In genomic region chr1:224498574-224499170, GRCh38 we compare ENCODE assay signal across 8 cellular contexts.
DNase-seq lines count a peak whose midpoint lies in the region; ATAC-seq and TF ChIP-seq lines count a peak whose summit lies in the region.

No MANE protein-coding gene starts in this region.

- H3K9me2 ChIP-seq in PC-3 (replicated peaks; ENCODE audit: low read length) = no peaks in the 10 kb centered on the region

- H3K36me3 Mint-ChIP-seq in activated CD8-positive, alpha-beta memory T cell treated with anti-CD3 and anti-CD28 coated beads, Interleukin-2, amount 10 ng/mL, durations not matched to agents 7 days and 5 days = peaks cover 8% of the 10 kb centered on the region
- peaks cover 14% of the 10 kb centered on the region for H3K36me3 Mint-ChIP-seq in nephron progenitor cell (ENCODE audit: low read depth)

- DNase-seq in activated CD8-positive, alpha-beta memory T cell treated with anti-CD3 and anti-CD28 coated beads, Interleukin-2, amount 10 ng/mL, durations not matched to agents 7 days and 5 days = peak; percentile 58
- no peak for DNase-seq in activated CD8-positive, alpha-beta memory T cell treated with anti-CD3 and anti-CD28 coated beads, Interleukin-2, amount 50 U/mL, for 48 hours
- DNase-seq in PC-3 = peak; percentile 94
- peak; percentile 83 for DNase-seq in dermis blood vessel endothelial cell
- DNase-seq in nephron progenitor cell = no peak
- no peak for DNase-seq in stimulated activated naive CD4-positive, alpha-beta T cell treated with Interleukin-2 at 50 U/mL for 16 hours (lab: John Stamatoyannopoulos, UW)
- no peak for DNase-seq in activated CD8-positive, alpha-beta memory T cell treated with anti-CD3 and anti-CD28 coated beads, Interleukin-2, amount 50 U/mL, for 4 hours
- no peak for DNase-seq in SIG-M5 treated with dmso at 0.1 percent for 504 hours (lab: John Stamatoyannopoulos, UW; ENCODE audit: unreplicated experiment)

- peak overlapping the region; percentile 52 for H3K4me3 Mint-ChIP-seq in activated CD8-positive, alpha-beta memory T cell treated with anti-CD3 and anti-CD28 coated beads, Interleukin-2, amount 10 ng/mL, durations not matched to agents 7 days and 5 days
- no peak overlapping the region for H3K4me3 Mint-ChIP-seq in nephron progenitor cell

- peak overlapping the region; percentile 62 for H2AFZ ChIP-seq in PC-3 (ENCODE audit: low read length)

- intact Hi-C loops in PC-3 (cut with micrococcal nuclease) = loop anchor here (1.0 kb wide), 1 partner anchor 44 kb away; no protein-coding TSS in a partner anchor

- H3K27ac ChIP-seq in PC-3 (ENCODE audit: low read length) = peak overlapping the region; percentile 89

- peaks cover 5% of the 10 kb centered on the region; the same call in 1 of the 2 replicates for H3K9me3 ChIP-seq in PC-3 (ENCODE audit: low read length)

- H3K9me3 Mint-ChIP-seq in activated CD8-positive, alpha-beta memory T cell treated with anti-CD3 and anti-CD28 coated beads, Interleukin-2, amount 10 ng/mL, durations not matched to agents 7 days and 5 days (ENCODE audit: low read depth) = no peaks in the 10 kb centered on the region
- peaks cover 21% of the 10 kb centered on the region for H3K9me3 Mint-ChIP-seq in nephron progenitor cell

- H3K36me3 ChIP-seq in PC-3 (ENCODE audit: low read depth, low read length) = no peaks in the 10 kb centered on the region

- BruUV-seq in PC-3 (replicated peaks; lab: Mats Ljungman, UMichigan) = TSS peak; percentile 72

- no peaks in the 10 kb centered on the region for H3K79me2 ChIP-seq in PC-3 (ENCODE audit: low read length)

- TF ChIP-seq CTCF in PC-3 (conservative IDR thresholded peaks at IDR 0.05; ENCODE audit: low read depth, low read length) (no peak), nephron progenitor cell (IDR thresholded peaks at IDR 0.05) (no peak)

- CTCF ChIA-PET in activated CD8-positive, alpha-beta memory T cell treated with anti-CD3 and anti-CD28 coated beads, Interleukin-2, amount 10 ng/mL, durations not matched to agents 7 days and 5 days (lab: Charles Lee) = interaction anchor here (1.0 to 3.3 kb wide), 7 partner anchors 10 to 384 kb away, joined by 3 to 20 read pairs (median 4); no protein-coding TSS in a partner anchor
- CTCF ChIA-PET in PC-3 (lab: Charles Lee) = interaction anchor here (1.9 kb wide), 1 partner anchor 41 kb away, joined by 9 read pairs; no protein-coding TSS in a partner anchor

- peaks cover 67% of the 10 kb centered on the region for H3K4me1 Mint-ChIP-seq in activated CD8-positive, alpha-beta memory T cell treated with anti-CD3 and anti-CD28 coated beads, Interleukin-2, amount 10 ng/mL, durations not matched to agents 7 days and 5 days
- H3K4me1 Mint-ChIP-seq in nephron progenitor cell = peaks cover 50% of the 10 kb centered on the region

- H3F3A ChIP-seq in PC-3 (ENCODE audit: low read length, unreplicated experiment) = peaks cover 14% of the 10 kb centered on the region

- H3K4me1 ChIP-seq in PC-3 (ENCODE audit: insufficient read depth, low read length) = peaks cover 46% of the 10 kb centered on the region

- H3K27me3 ChIP-seq in PC-3 (ENCODE audit: low read length) = no peaks in the 10 kb centered on the region

- H3K27ac Mint-ChIP-seq in activated CD8-positive, alpha-beta memory T cell treated with anti-CD3 and anti-CD28 coated beads, Interleukin-2, amount 10 ng/mL, durations not matched to agents 7 days and 5 days = peak overlapping the region; percentile 100
- H3K27ac Mint-ChIP-seq in nephron progenitor cell = peak overlapping the region; percentile 20

- H3K4me2 ChIP-seq in PC-3 (ENCODE audit: low read length) = peak overlapping the region; percentile 69

- ATAC-seq in activated CD8-positive, alpha-beta memory T cell treated with anti-CD3 and anti-CD28 coated beads, Interleukin-2, amount 10 ng/mL, durations not matched to agents 7 days and 5 days = peak; percentile 25
- peak; percentile 69 for ATAC-seq in PC-3

- H4K20me1 ChIP-seq in PC-3 (ENCODE audit: low read length) = no peaks in the 10 kb centered on the region

- peak overlapping the region; percentile 68 for H3K9ac ChIP-seq in PC-3 (ENCODE audit: low read length)

- POLR2A ChIA-PET in PC-3 (lab: Charles Lee; ENCODE audit: unreplicated experiment) = interaction anchor here (0.6 to 1.0 kb wide), 5 partner anchors 41 to 141 kb away, joined by 3 to 8 read pairs (median 4); no protein-coding TSS in a partner anchor

- no peaks in the 10 kb centered on the region for H3K27me3 Mint-ChIP-seq in activated CD8-positive, alpha-beta memory T cell treated with anti-CD3 and anti-CD28 coated beads, Interleukin-2, amount 10 ng/mL, durations not matched to agents 7 days and 5 days
- peaks cover 8% of the 10 kb centered on the region for H3K27me3 Mint-ChIP-seq in nephron progenitor cell (ENCODE audit: low read depth, poor library complexity)

- peak overlapping the region; percentile 48 for H3K4me3 ChIP-seq in PC-3 (ENCODE audit: low read length)

Comparison
In these comparisons a context has a peak if more than half of its experiments do, and no peak if none do; other contexts are left out.
1. DNase-seq: peak in activated CD8-positive, alpha-beta memory T cell treated with anti-CD3 and anti-CD28 coated beads, Interleukin-2, amount 10 ng/mL, durations not matched to agents 7 days and 5 days (single experiment), PC-3 (single experiment) and dermis blood vessel endothelial cell (single experiment); none in activated CD8-positive, alpha-beta memory T cell treated with anti-CD3 and anti-CD28 coated beads, Interleukin-2, amount 50 U/mL, for 48 hours (single experiment), nephron progenitor cell (single experiment), stimulated activated naive CD4-positive, alpha-beta T cell treated with Interleukin-2 at 50 U/mL for 16 hours (single experiment), activated CD8-positive, alpha-beta memory T cell treated with anti-CD3 and anti-CD28 coated beads, Interleukin-2, amount 50 U/mL, for 4 hours (single experiment) and SIG-M5 treated with dmso at 0.1 percent for 504 hours (single experiment).